ENCODE assay signal across 1 cellular context in the genomic region with DNA sequence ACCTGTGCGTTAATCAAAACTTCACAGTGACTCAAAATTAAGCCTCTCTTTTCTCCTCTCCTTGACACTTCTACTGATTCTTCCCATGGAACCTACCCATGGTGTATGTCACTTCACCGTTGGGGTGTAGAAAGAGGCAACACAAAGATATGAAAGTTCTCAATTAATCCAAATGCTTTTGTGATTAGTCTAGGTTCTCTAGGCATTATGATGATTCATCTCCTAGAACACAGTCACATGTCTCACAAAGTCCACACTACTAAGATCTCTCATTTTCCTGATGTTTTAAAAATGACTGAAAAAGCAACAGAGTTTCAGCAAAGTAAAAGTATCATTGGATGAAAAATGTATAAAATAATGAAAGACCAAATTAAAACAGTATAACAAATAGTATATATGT.
TF ChIP-seq lines count a peak whose summit lies in the region.

No MANE protein-coding gene starts in this region.

TF ChIP-seq in endothelial cell of umbilical vein, 7 proteins besides CTCF, POLR2A, EP300 and RAD21:
- TF ChIP-seq EZH2 (IDR thresholded peaks at IDR 0.05; ENCODE audit: borderline replicate concordance, low read depth, low read length, severe bottlenecking) (no peak), GATA2 (IDR thresholded peaks at IDR 0.05; ENCODE audit: insufficient read depth, insufficient read length, low read depth, low read length) (no peak), MYC (IDR thresholded peaks at IDR 0.05; ENCODE audit: low read depth, low read length) (no peak), FOS (IDR thresholded peaks at IDR 0.05; ENCODE audit: borderline replicate concordance, insufficient read depth, low read length) (peak; percentile 18)
